ENCODE assay signal across 8 cellular contexts in the genomic region with DNA sequence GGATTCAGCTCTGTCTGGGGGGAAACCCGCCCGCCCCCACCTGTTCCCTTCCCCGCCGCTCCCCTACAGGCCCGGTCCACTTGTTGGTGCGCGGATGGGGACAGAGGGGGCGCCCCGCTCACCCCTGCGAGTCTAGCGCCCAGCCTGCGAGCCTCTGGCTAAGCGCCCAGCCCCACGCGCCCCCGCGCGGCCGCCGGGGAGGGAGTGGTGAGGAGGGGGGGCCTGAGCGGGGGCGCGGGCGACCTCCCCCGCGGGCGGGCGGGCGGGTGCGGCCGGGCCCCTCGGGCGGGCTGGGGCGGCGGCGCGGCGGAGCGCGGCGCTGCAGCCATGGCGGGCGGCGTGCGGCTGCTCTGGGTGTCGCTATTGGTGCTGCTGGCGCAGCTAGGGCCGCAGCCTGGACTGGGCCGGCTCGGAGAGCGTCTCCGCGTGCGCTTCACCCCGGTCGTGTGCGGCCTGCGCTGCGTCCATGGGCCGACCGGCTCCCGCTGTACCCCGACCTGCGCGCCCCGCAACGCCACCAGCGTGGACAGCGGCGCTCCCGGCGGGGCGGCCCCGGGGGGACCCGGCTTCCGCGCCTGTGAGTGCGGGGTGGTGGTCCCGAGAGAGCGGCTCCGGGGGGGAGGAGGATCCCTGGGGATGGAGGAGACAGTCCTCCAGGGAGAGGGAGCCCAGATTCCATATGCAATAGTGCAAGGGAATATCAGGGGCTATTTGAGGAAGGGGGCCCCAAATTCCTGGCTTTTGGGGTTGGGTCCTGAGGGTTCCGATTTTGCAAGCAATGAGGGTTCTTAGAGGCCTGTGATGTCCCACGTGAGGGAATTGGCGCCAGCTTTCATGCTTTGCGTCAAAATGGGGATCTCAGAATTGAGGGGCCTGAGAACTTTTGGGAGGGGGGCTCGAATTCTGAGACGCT. TPM values are rescaled to one million over a fixed set of nuclear protein-coding genes. Genes with fewer than 3 reads are reported as not detected.
DNase-seq lines count a peak whose midpoint lies in the region; ATAC-seq, FAIRE-seq and TF ChIP-seq lines count a peak whose summit lies in the region.

Gene LTBP4, plus strand, starts transcription at position 309 of the 913 bp plus-strand sequence. Its CDS starts 19 bp downstream, at position 328.

- peaks cover 2% of the 10 kb centered on the region for H3K36me3 Mint-ChIP-seq in T-helper 1 cell treated with Interleukin-12 subunit alpha and Interleukin-12 subunit beta and Interleukin-4 antibody, amounts not matched to agents 30 μg/mL and 1 μg/mL, for 36 hours (ENCODE audit: low read depth)

- CTCF ChIA-PET in endothelial cell of umbilical vein (lab: Charles Lee) = interaction anchor here (1.0 to 11.0 kb wide), 6 partner anchors 33 to 136 kb away, joined by 4 to 126 read pairs (median 40); partner anchors contain the start of gene BLVRB

- no peak for ATAC-seq in GM21390 (IDR thresholded peaks at IDR 0.05; ENCODE audit: unreplicated experiment)
- ATAC-seq in GM18867 (IDR thresholded peaks at IDR 0.05; ENCODE audit: unreplicated experiment) = no peak

- H3K9me3 ChIP-seq in endothelial cell of umbilical vein (replicated peaks; ENCODE audit: control insufficient read depth, insufficient read depth, low read length) (no peaks in the 10 kb centered on the region), mucosa of stomach (ENCODE audit: control insufficient read depth, low read length) (no peaks in the 10 kb centered on the region), vagina (no peaks in the 10 kb centered on the region)

- no peak within 1 kb of the TSS for H3K27ac Mint-ChIP-seq in T-helper 1 cell treated with Interleukin-12 subunit alpha and Interleukin-12 subunit beta and Interleukin-4 antibody, amounts not matched to agents 30 μg/mL and 1 μg/mL, for 36 hours

- dilution Hi-C loops in endothelial cell of umbilical vein (cut with MboI; ENCODE audit: extremely low pct_ligation_motif_present, low sequenced_read_pairs) = no loop called here

- peaks cover 50% of the 10 kb centered on the region for H3K4me1 Mint-ChIP-seq in T-helper 1 cell treated with Interleukin-12 subunit alpha and Interleukin-12 subunit beta and Interleukin-4 antibody, amounts not matched to agents 30 μg/mL and 1 μg/mL, for 36 hours (ENCODE audit: low read depth)

- peak in 1 of 2 donors; percentile 12 for TF ChIP-seq CTCF in endothelial cell of umbilical vein (IDR thresholded peaks at IDR 0.05; ENCODE audit: extremely low read depth in 1 of 2, insufficient read depth in 1 of 2, low read depth in 1 of 2, low read length in 2 of 2)
- no peak for TF ChIP-seq CTCF in vagina (IDR thresholded peaks at IDR 0.05)

- no peaks in the 10 kb centered on the region for H3K9me1 ChIP-seq in endothelial cell of umbilical vein (replicated peaks; ENCODE audit: control insufficient read depth, extremely low read depth, insufficient read depth, low read length)

- peaks cover 54% of the 10 kb centered on the region for H3K27me3 Mint-ChIP-seq in T-helper 1 cell treated with Interleukin-12 subunit alpha and Interleukin-12 subunit beta and Interleukin-4 antibody, amounts not matched to agents 30 μg/mL and 1 μg/mL, for 36 hours (ENCODE audit: low read depth)

- no peaks in the 10 kb centered on the region for H3K79me2 ChIP-seq in endothelial cell of umbilical vein (ENCODE audit: control insufficient read depth, insufficient read depth, low read length)

- no peak within 1 kb of the TSS for H3K9ac ChIP-seq in endothelial cell of umbilical vein (replicated peaks; ENCODE audit: extremely low read depth, insufficient read depth, low read length)
- peak within 1 kb of the TSS; percentile 75 for H3K9ac ChIP-seq in mucosa of stomach (ENCODE audit: low read length)

- POLR2A ChIA-PET in endothelial cell of umbilical vein (lab: Charles Lee) = no interaction called here

- no TSS peak for BruUV-seq in endothelial cell of umbilical vein (replicated peaks; lab: Mats Ljungman, UMichigan)

- peak within 1 kb of the TSS; percentile 59 for H3K4me3 Mint-ChIP-seq in T-helper 1 cell treated with Interleukin-12 subunit alpha and Interleukin-12 subunit beta and Interleukin-4 antibody, amounts not matched to agents 30 μg/mL and 1 μg/mL, for 36 hours

- peak within 1 kb of the TSS; percentile 52 for H3K4me2 ChIP-seq in endothelial cell of umbilical vein (ENCODE audit: insufficient read depth, low read length)

- H3K4me1 ChIP-seq in endothelial cell of umbilical vein (ENCODE audit: control insufficient read depth, extremely low read depth, insufficient read depth, low read length) = peaks cover 55% of the 10 kb centered on the region
- peaks cover 60% of the 10 kb centered on the region for H3K4me1 ChIP-seq in mucosa of stomach (ENCODE audit: control insufficient read depth, insufficient read depth, low read length)
- peaks cover 86% of the 10 kb centered on the region for H3K4me1 ChIP-seq in vagina

- H3K36me3 ChIP-seq in endothelial cell of umbilical vein (ENCODE audit: control insufficient read depth in 2 of 2, extremely low read depth in 1 of 2, insufficient read depth in 2 of 2, low read length in 2 of 2) (no peaks in the 10 kb centered on the region), mucosa of stomach (ENCODE audit: control insufficient read depth, insufficient read depth, low read length) (no peaks in the 10 kb centered on the region), vagina (no peaks in the 10 kb centered on the region)

- H3K27me3 ChIP-seq in endothelial cell of umbilical vein (ENCODE audit: control insufficient read depth in 2 of 2, insufficient read depth in 2 of 2, low read length in 2 of 2) (peaks cover 4 to 6% of the 10 kb centered on the region in 2 experiments), mucosa of stomach (ENCODE audit: control insufficient read depth, insufficient read depth, low read length) (peaks cover 47% of the 10 kb centered on the region), vagina (no peaks in the 10 kb centered on the region)

- no peak within 1 kb of the TSS for H3K27ac ChIP-seq in endothelial cell of umbilical vein (ENCODE audit: insufficient read depth, low read depth, low read length)
- H3K27ac ChIP-seq in vagina = peak within 1 kb of the TSS; percentile 97

- H4K20me1 ChIP-seq in endothelial cell of umbilical vein (replicated peaks; ENCODE audit: control insufficient read depth, extremely low read depth, insufficient read depth, low read length) = no peaks in the 10 kb centered on the region

- DNase-seq in stimulated activated CD4-positive, alpha-beta T cell treated with anti-CD3 and anti-CD28 coated beads, Interleukin-15, amount 100 ng/mL, for 24 hours = peak; percentile 46
- no peak for DNase-seq in stimulated activated CD4-positive, alpha-beta T cell treated with anti-CD3 and anti-CD28 coated beads, Interleukin-4, amount 100 ng/mL, for 1 hour
- no peak for DNase-seq in endothelial cell of umbilical vein (ENCODE audit: low read depth, low spot score)
- DNase-seq in vagina (ENCODE audit: extremely low spot score in 2 of 2) = no peak

- H3K9me3 Mint-ChIP-seq in T-helper 1 cell treated with Interleukin-12 subunit alpha and Interleukin-12 subunit beta and Interleukin-4 antibody, amounts not matched to agents 30 μg/mL and 1 μg/mL, for 36 hours = no peaks in the 10 kb centered on the region

- TF ChIP-seq POLR2A in endothelial cell of umbilical vein (IDR thresholded peaks at IDR 0.05; ENCODE audit: low read depth, low read length) (no peak), vagina (IDR thresholded peaks at IDR 0.05) (peak in 1 of 2 donors; percentile 40)

- H3K4me3 ChIP-seq in endothelial cell of umbilical vein (replicated peaks in 1 of 3; ENCODE audit: insufficient read depth in 1 of 3, low read depth in 1 of 3, low read length in 3 of 3) (peak within 1 kb of the TSS in 2 of 3 experiments; percentile 26 to 28), mucosa of stomach (ENCODE audit: low read length) (peak within 1 kb of the TSS; percentile 6), vagina (peak within 1 kb of the TSS; percentile 69 to 78)

- intact Hi-C loops in endothelial cell of umbilical vein (cut with micrococcal nuclease) (no loop called here), vagina (cut with DNase I) (loop anchor here (10.0 kb wide), 1 partner anchor 167 kb away; no protein-coding TSS in a partner anchor)

- FAIRE-seq in endothelial cell of umbilical vein (lab: Jason Lieb, UNC) = no peak

- peak within 1 kb of the TSS; percentile 23 for H2AFZ ChIP-seq in endothelial cell of umbilical vein (ENCODE audit: low read depth, low read length)

TF ChIP-seq in endothelial cell of umbilical vein, 7 proteins besides CTCF, POLR2A, EP300 and RAD21:
- no peak for TF ChIP-seq FOS (IDR thresholded peaks at IDR 0.05; ENCODE audit: borderline replicate concordance, insufficient read depth, low read length)
- no peak for TF ChIP-seq JUN (IDR thresholded peaks at IDR 0.05; ENCODE audit: borderline replicate concordance, insufficient read depth, insufficient read length, low read depth)
- peak; percentile 32 for TF ChIP-seq POLR2AphosphoS5 (IDR thresholded peaks at IDR 0.05; ENCODE audit: insufficient read depth, low read depth, low read length)

RNA-seq across cellular contexts. Expression of gene LTBP4, which starts in this region (rescaled TPM):
- total RNA-seq in endothelial cell of umbilical vein (38.0 and 67.4 TPM in 2 replicates), vagina (983 TPM)
- 25.9 and 31.4 TPM in 2 replicates for polyA plus RNA-seq in endothelial cell of umbilical vein
- polyA plus RNA-seq in endothelial cell of umbilical vein (2011; cell fraction: cytosol; rRNA removed) = 17.5 and 20.4 TPM in 2 replicates
- polyA plus RNA-seq in endothelial cell of umbilical vein (2011; cell fraction: nucleus; rRNA removed) = 93.6 and 95.8 TPM in 2 replicates
- 72.8 and 137 TPM in 2 replicates for polyA plus RNA-seq in endothelial cell of umbilical vein (2012)
- polyA minus RNA-seq in endothelial cell of umbilical vein = 18.8 and 20.0 TPM in 2 replicates
- polyA minus RNA-seq in endothelial cell of umbilical vein (2011; cell fraction: cytosol; rRNA and poly(A)+ RNA removed) = 34.3 TPM
- polyA minus RNA-seq in endothelial cell of umbilical vein (2011; cell fraction: nucleus; rRNA and poly(A)+ RNA removed) = 17.3 and 24.0 TPM in 2 replicates

Comparison
In these comparisons a context has a peak if more than half of its experiments do, and no peak if none do; other contexts are left out.
1. RNA of gene LTBP4 (total RNA-seq): 983 TPM in vagina (single experiment); 38.0 to 67.4 TPM in endothelial cell of umbilical vein; every median in the first group is over 10 times any median in the second.
2. H3K4me3 ChIP-seq: peak in every context shown above with its lines; median percentile 74 in vagina; 27 in endothelial cell of umbilical vein; 6 in mucosa of stomach.